ENCODE assay signal across 10 cellular contexts in the genomic region with DNA sequence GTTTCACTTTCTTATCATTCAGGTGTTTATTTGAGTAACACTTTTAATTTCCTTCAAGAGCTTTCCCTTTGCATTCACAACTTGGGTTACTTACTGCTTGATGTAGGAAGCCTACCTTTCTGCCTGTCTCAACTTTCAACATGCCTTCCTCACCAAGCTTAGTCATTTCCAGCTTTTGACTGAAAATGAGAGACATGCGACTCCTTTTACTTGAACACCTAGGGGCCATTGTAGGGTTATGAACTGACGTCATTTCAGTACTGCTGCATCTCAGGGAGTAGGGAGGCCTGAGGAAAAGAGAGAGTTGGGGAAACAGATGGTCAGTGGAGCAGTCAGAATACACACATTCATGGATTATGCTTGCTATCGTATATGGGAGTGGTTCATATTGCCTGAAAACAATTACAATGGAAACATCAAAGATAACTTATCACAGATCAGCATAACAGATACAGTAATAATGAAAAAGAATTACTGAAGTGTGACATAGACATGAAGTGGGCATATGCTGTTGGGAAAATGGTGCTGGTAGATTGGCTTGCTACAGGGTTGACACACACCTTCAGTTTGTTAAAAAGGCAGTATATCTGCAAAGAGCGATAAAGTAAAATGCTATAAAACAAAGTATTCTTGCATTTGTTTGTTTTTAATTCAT. TPM values are rescaled to one million over a fixed set of nuclear protein-coding genes. Genes with fewer than 3 reads are reported as not detected.
DNase-seq lines count a peak whose midpoint lies in the region; ATAC-seq and TF ChIP-seq lines count a peak whose summit lies in the region.
"Had no signal": no experiment of that assay in that cellular context is flagged by ENCODE, and none has a peak within 500 bp of the region (broad histone marks: within the 10 kb centered on the region; RNA-seq: fewer than 3 reads in every experiment).

No MANE protein-coding gene starts in this region.

- H3K79me2 ChIP-seq in OCI-LY3 (ENCODE audit: low read length), result peaks cover 7% of the 10 kb centered on the region

- no peaks in the 10 kb centered on the region for H3K27me3 Mint-ChIP-seq in activated CD8-positive, alpha-beta memory T cell treated with anti-CD3 and anti-CD28 coated beads, Interleukin-2, amount 10 ng/mL, durations not matched to agents 7 days and 5 days
- H3K27me3 Mint-ChIP-seq in Calu3 (ENCODE audit: unreplicated experiment), result no peaks in the 10 kb centered on the region

- no peak overlapping the region for H2AFZ ChIP-seq in OCI-LY3 (ENCODE audit: low read depth, low read length)

- H3K9me3 ChIP-seq in OCI-LY3 (ENCODE audit: insufficient read depth, low read length) (no peaks in the 10 kb centered on the region), gastrocnemius medialis (no peaks in the 10 kb centered on the region)
- H3K9me3 ChIP-seq: Peyer's patch had no signal

- H3K27ac ChIP-seq in OCI-LY3 (ENCODE audit: low read length) (peak overlapping the region; percentile 70), gastrocnemius medialis (peak overlapping the region; percentile 2 to 65 (median 26))
- H3K27ac ChIP-seq: Peyer's patch had no signal

- DNase-seq in activated CD8-positive, alpha-beta memory T cell treated with anti-CD3 and anti-CD28 coated beads, Interleukin-2, amount 10 ng/mL, durations not matched to agents 7 days and 5 days, result peak; percentile 61
- no peak for DNase-seq in activated CD8-positive, alpha-beta memory T cell treated with anti-CD3 and anti-CD28 coated beads, Interleukin-2, amount 50 U/mL, for 4 hours
- DNase-seq in gastrocnemius medialis (no peak), Calu3 (no peak), cerebellum (ENCODE audit: low spot score) (no peak), globus pallidus (ENCODE audit: low spot score) (no peak)
- DNase-seq: Peyer's patch had no signal

- H3K36me3 Mint-ChIP-seq in activated CD8-positive, alpha-beta memory T cell treated with anti-CD3 and anti-CD28 coated beads, Interleukin-2, amount 10 ng/mL, durations not matched to agents 7 days and 5 days, result peaks cover 21% of the 10 kb centered on the region
- peaks cover 30% of the 10 kb centered on the region for H3K36me3 Mint-ChIP-seq in Calu3 (ENCODE audit: insufficient read depth, unreplicated experiment)

- CTCF ChIA-PET in activated CD8-positive, alpha-beta memory T cell treated with anti-CD3 and anti-CD28 coated beads, Interleukin-2, amount 10 ng/mL, durations not matched to agents 7 days and 5 days (lab: Charles Lee), result interaction anchor here (0.7 to 1.8 kb wide), 4 partner anchors 10 to 196 kb away, joined by 3 to 4 read pairs (median 4); partner anchors contain the start of gene USP53
- CTCF ChIA-PET in Calu3 (lab: Charles Lee), result interaction anchor here (0.7 kb wide), 1 partner anchor 116 kb away, joined by 4 read pairs; no protein-coding TSS in a partner anchor

- H3K4me3 Mint-ChIP-seq in activated CD8-positive, alpha-beta memory T cell treated with anti-CD3 and anti-CD28 coated beads, Interleukin-2, amount 10 ng/mL, durations not matched to agents 7 days and 5 days, result no peak overlapping the region
- H3K4me3 Mint-ChIP-seq in Calu3 (ENCODE audit: low read depth, unreplicated experiment), result no peak overlapping the region

- no peaks in the 10 kb centered on the region for H3K9me3 Mint-ChIP-seq in activated CD8-positive, alpha-beta memory T cell treated with anti-CD3 and anti-CD28 coated beads, Interleukin-2, amount 10 ng/mL, durations not matched to agents 7 days and 5 days (ENCODE audit: low read depth)
- H3K9me3 Mint-ChIP-seq in Calu3 (ENCODE audit: low read depth, unreplicated experiment), result no peaks in the 10 kb centered on the region

- H3K4me3 ChIP-seq in OCI-LY3 (ENCODE audit: low read length) (peak overlapping the region; percentile 27), gastrocnemius medialis (no peak overlapping the region)
- H3K4me3 ChIP-seq: Peyer's patch had no signal

- no TSS peak for BruUV-seq in Calu3 (replicated peaks; lab: Mats Ljungman, UMichigan)

- H3K4me1 Mint-ChIP-seq in activated CD8-positive, alpha-beta memory T cell treated with anti-CD3 and anti-CD28 coated beads, Interleukin-2, amount 10 ng/mL, durations not matched to agents 7 days and 5 days, result peaks cover 36% of the 10 kb centered on the region
- H3K4me1 Mint-ChIP-seq in Calu3 (ENCODE audit: low read depth, unreplicated experiment), result peaks cover 19% of the 10 kb centered on the region

- no peaks in the 10 kb centered on the region for H3K27me3 ChIP-seq in OCI-LY3 (ENCODE audit: low read depth, low read length)
- no peaks in the 10 kb centered on the region for H3K27me3 ChIP-seq in gastrocnemius medialis
- H3K27me3 ChIP-seq: Peyer's patch had no signal

- no peak overlapping the region for H3K9ac ChIP-seq in OCI-LY3 (ENCODE audit: low read length)

- intact Hi-C loops in gastrocnemius medialis (cut with DNase I; ENCODE audit: low total_unique reads) (no loop called here), Calu3 (cut with micrococcal nuclease; ENCODE audit: unreplicated experiment) (no loop called here)

- TF ChIP-seq POLR2A in gastrocnemius medialis (IDR thresholded peaks at IDR 0.05), result no peak

- H3K36me3 ChIP-seq in OCI-LY3 (replicated peaks; ENCODE audit: low read depth, low read length) (peaks cover 9% of the 10 kb centered on the region), gastrocnemius medialis (peaks cover 4 to 46% of the 10 kb centered on the region in 2 donors)

- in situ Hi-C loops in gastrocnemius medialis (cut with MboI; ENCODE audit: low sequenced_read_pairs in 4 of 4), result no loop called here

- peaks cover 6% of the 10 kb centered on the region; the same call in 1 of the 2 replicates for H4K20me1 ChIP-seq in OCI-LY3 (ENCODE audit: insufficient read depth, low read length)

- peak overlapping the region; percentile 35 for H3K27ac Mint-ChIP-seq in activated CD8-positive, alpha-beta memory T cell treated with anti-CD3 and anti-CD28 coated beads, Interleukin-2, amount 10 ng/mL, durations not matched to agents 7 days and 5 days
- no peak overlapping the region for H3K27ac Mint-ChIP-seq in Calu3 (ENCODE audit: unreplicated experiment)

- H3K4me1 ChIP-seq in OCI-LY3 (ENCODE audit: low read length) (peaks cover 64% of the 10 kb centered on the region), gastrocnemius medialis (peaks cover 58 to 59% of the 10 kb centered on the region in 2 donors)
- H3K4me1 ChIP-seq: Peyer's patch had no signal

- TF ChIP-seq CTCF in OCI-LY3 (IDR thresholded peaks at IDR 0.05; ENCODE audit: low read depth, low read length) (no peak), gastrocnemius medialis (IDR thresholded peaks at IDR 0.05 in 4 of 5, conservative IDR thresholded peaks at IDR 0.05 in 1 of 5) (no peak), Calu3 (IDR thresholded peaks at IDR 0.05; ENCODE audit: unreplicated experiment) (no peak)

- peak overlapping the region; percentile 67 for H3K4me2 ChIP-seq in OCI-LY3 (ENCODE audit: low read length)

- peak; percentile 91 for ATAC-seq in activated CD8-positive, alpha-beta memory T cell treated with anti-CD3 and anti-CD28 coated beads, Interleukin-2, amount 10 ng/mL, durations not matched to agents 7 days and 5 days
- ATAC-seq in HG02759 (IDR thresholded peaks at IDR 0.05; ENCODE audit: unreplicated experiment) (peak; percentile 99), gastrocnemius medialis (no peak)
- ATAC-seq: HCT116 had no signal

RNA-seq across cellular contexts. Expression of gene USP53, which starts 25.7 kb away (rescaled TPM):
- total RNA-seq in activated CD8-positive, alpha-beta memory T cell treated with anti-CD3 and anti-CD28 coated beads, Interleukin-2, amount 10 ng/mL, durations not matched to agents 7 days and 5 days, result 1 to 10 TPM; 5.6 to 6.1 TPM
- total RNA-seq in gastrocnemius medialis (100 to 1,000 TPM in 1 of 4 donors, 10 to 100 TPM in 3; 56.9 to 190 (median 98.5) TPM), Calu3 (2022) (29.2 and 31.0 TPM in 2 replicates), cerebellum (13.8 TPM)

Comparison
In these comparisons a context has a peak if more than half of its experiments do, and no peak if none do; other contexts are left out.
1. ATAC-seq: peak in activated CD8-positive, alpha-beta memory T cell treated with anti-CD3 and anti-CD28 coated beads, Interleukin-2, amount 10 ng/mL, durations not matched to agents 7 days and 5 days (single experiment) and HG02759 (single experiment); none in gastrocnemius medialis (0 of 2).